In genomic region chr20:674936-675452, GRCh38 we compare ENCODE assay signal across 2 cellular contexts.
TF ChIP-seq lines count a peak whose summit lies in the region.

No MANE protein-coding gene starts in this region.

TF ChIP-seq in HepG2, 621 proteins besides CTCF, POLR2A, EP300 and RAD21 (continued from another document):
- TF ChIP-seq ZBTB38 (CRISPR knock-in tag; IDR thresholded peaks at IDR 0.05) (no peak), ZNF83 (CRISPR knock-in tag; IDR thresholded peaks at IDR 0.05; ENCODE audit: borderline replicate concordance) (no peak), SRSF1 (optimal IDR thresholded peaks at IDR 0.05; ENCODE audit: low read depth, low read length) (peak; percentile 30), CEBPB (IDR thresholded peaks at IDR 0.05; ENCODE audit: borderline replicate concordance, low read depth, low read length) (no peak), KLF6 (CRISPR knock-in tag; IDR thresholded peaks at IDR 0.05) (no peak), ZNF256 (CRISPR knock-in tag; conservative IDR thresholded peaks at IDR 0.05) (0 out of 2 replicates have a peak, but pooled peaks have one; percentile 6), PCBP1 (IDR thresholded peaks at IDR 0.05; ENCODE audit: borderline replicate concordance, low read depth, low read length) (0 out of 2 replicates have a peak, but pooled peaks have one; percentile 12), ZSCAN31 (CRISPR knock-in tag; IDR thresholded peaks at IDR 0.05; ENCODE audit: low read depth) (no peak), SMARCE1 (IDR thresholded peaks at IDR 0.05; ENCODE audit: borderline replicate concordance) (no peak), DMAP1 (CRISPR knock-in tag; IDR thresholded peaks at IDR 0.05) (no peak)

TF ChIP-seq in SK-N-SH treated with all-trans-retinoic acid at 6 μM for 48 hours, 23 proteins besides CTCF, POLR2A, EP300 and RAD21 (continued from another document):
- TF ChIP-seq CREB5 (CRISPR knock-in tag; IDR thresholded peaks at IDR 0.05; ENCODE audit: low read depth) (no peak), TOX (CRISPR knock-in tag; IDR thresholded peaks at IDR 0.05; ENCODE audit: borderline replicate concordance) (no peak), OSR1 (CRISPR knock-in tag; IDR thresholded peaks at IDR 0.05) (no peak), SNAI2 (CRISPR knock-in tag; IDR thresholded peaks at IDR 0.05) (no peak)
